Comparison of ENCODE assay signal across 12 cellular contexts in the genomic region with DNA sequence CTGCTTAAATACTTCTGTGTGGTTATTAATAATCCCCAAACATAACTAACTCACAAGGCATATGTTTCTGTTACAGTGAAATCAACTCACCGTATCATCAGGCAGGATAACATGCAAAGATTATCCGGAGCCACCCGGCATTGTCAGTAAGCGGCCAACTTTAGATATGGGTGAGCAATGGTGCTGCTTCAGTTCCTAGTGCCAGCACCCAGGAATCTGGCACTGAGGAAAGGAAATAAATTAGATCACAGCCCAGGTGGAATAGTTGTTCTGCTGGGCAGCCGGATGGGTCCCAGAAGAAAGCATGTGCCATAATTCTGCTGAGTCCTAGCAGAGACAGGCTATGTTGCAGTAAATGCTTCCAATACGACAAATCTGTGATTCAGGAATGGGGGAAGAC.
DNase-seq lines count a peak whose midpoint lies in the region; ATAC-seq and TF ChIP-seq lines count a peak whose summit lies in the region.
"Had no signal": no experiment of that assay in that cellular context is flagged by ENCODE, and none has a peak within 500 bp of the region (broad histone marks: within the 10 kb centered on the region; RNA-seq: fewer than 3 reads in every experiment).

No MANE protein-coding gene starts in this region.

- no peaks in the 10 kb centered on the region for H3K9me2 ChIP-seq in GM23338 (ENCODE audit: insufficient read depth)

- H3K9me3 Mint-ChIP-seq in GM23338: no peaks in the 10 kb centered on the region; the same call in 2 of the 3 replicates
- peaks cover 0 to 1% of the 10 kb centered on the region in 2 donors for H3K9me3 Mint-ChIP-seq in stimulated activated naive B cell treated with anti-CD40 and anti-IgM and Interleukin-4, amounts not matched to agents 10 μg/mL and 1 μg/mL and 100 μg/mL, for 72 hours

- no peaks in the 10 kb centered on the region for H4K20me1 ChIP-seq in GM23338 (replicated peaks; ENCODE audit: insufficient read depth)

- H3K27me3 ChIP-seq in GM23338 (ENCODE audit: insufficient read depth): no peaks in the 10 kb centered on the region
- no peaks in the 10 kb centered on the region for H3K27me3 ChIP-seq in parathyroid adenoma (ENCODE audit: control insufficient read depth, insufficient read depth, low read length)

- no peak overlapping the region for H3K9ac ChIP-seq in parathyroid adenoma

- H3K36me3 ChIP-seq in GM23338 (ENCODE audit: insufficient read depth) (no peaks in the 10 kb centered on the region), parathyroid adenoma (ENCODE audit: control insufficient read depth, insufficient read depth, low read length) (no peaks in the 10 kb centered on the region)
- H3K36me3 ChIP-seq: BE2C had no signal

- H3K4me1 Mint-ChIP-seq in GM23338: peaks cover 15% of the 10 kb centered on the region
- no peaks in the 10 kb centered on the region for H3K4me1 Mint-ChIP-seq in stimulated activated naive B cell treated with anti-CD40 and anti-IgM and Interleukin-4, amounts not matched to agents 10 μg/mL and 1 μg/mL and 100 μg/mL, for 72 hours
- H3K4me1 Mint-ChIP-seq: CD4-positive, alpha-beta memory T cell; IgD-negative memory B cell had no signal

- H3F3A ChIP-seq in GM23338 (replicated peaks; ENCODE audit: low read depth): no peaks in the 10 kb centered on the region

- H3K4me2 ChIP-seq in GM23338: no peak overlapping the region
- peak overlapping the region; percentile 20 for H3K4me2 ChIP-seq in parathyroid adenoma (ENCODE audit: low read length)
- H3K4me2 ChIP-seq: A549 had no signal

- no peak overlapping the region for H3K27ac ChIP-seq in GM23338 (ENCODE audit: low read depth)
- H3K27ac ChIP-seq in parathyroid adenoma: no peak overlapping the region
- H3K27ac ChIP-seq: A549, C4-2B had no signal

- TF ChIP-seq CTCF in GM23338 (conservative IDR thresholded peaks at IDR 0.05; ENCODE audit: low read depth in 2 of 2): no peak
- TF ChIP-seq CTCF in parathyroid adenoma (IDR thresholded peaks at IDR 0.05): no peak

- no peaks in the 10 kb centered on the region for H3K79me2 ChIP-seq in GM23338 (replicated peaks; ENCODE audit: insufficient read depth)
- no peaks in the 10 kb centered on the region for H3K79me2 ChIP-seq in parathyroid adenoma

- peaks cover 3% of the 10 kb centered on the region for H3K27me3 Mint-ChIP-seq in GM23338 (ENCODE audit: insufficient read depth, low read depth, poor library complexity)
- H3K27me3 Mint-ChIP-seq in stimulated activated naive B cell treated with anti-CD40 and anti-IgM and Interleukin-4, amounts not matched to agents 10 μg/mL and 1 μg/mL and 100 μg/mL, for 72 hours: no peaks in the 10 kb centered on the region
- H3K27me3 Mint-ChIP-seq: CD4-positive, alpha-beta memory T cell; IgD-negative memory B cell had no signal

- peak overlapping the region; percentile 44; the same call in 1 of the 2 replicates for H2AFZ ChIP-seq in GM23338
- H2AFZ ChIP-seq in parathyroid adenoma: no peak overlapping the region

- no peaks in the 10 kb centered on the region for H3K36me3 Mint-ChIP-seq in GM23338 (ENCODE audit: low read depth)
- no peaks in the 10 kb centered on the region for H3K36me3 Mint-ChIP-seq in stimulated activated naive B cell treated with anti-CD40 and anti-IgM and Interleukin-4, amounts not matched to agents 10 μg/mL and 1 μg/mL and 100 μg/mL, for 72 hours
- H3K36me3 Mint-ChIP-seq: CD4-positive, alpha-beta memory T cell; IgD-negative memory B cell had no signal

- H3K4me3 Mint-ChIP-seq in GM23338: no peak overlapping the region
- no peak overlapping the region for H3K4me3 Mint-ChIP-seq in stimulated activated naive B cell treated with anti-CD40 and anti-IgM and Interleukin-4, amounts not matched to agents 10 μg/mL and 1 μg/mL and 100 μg/mL, for 72 hours
- H3K4me3 Mint-ChIP-seq: CD4-positive, alpha-beta memory T cell had no signal

- in situ Hi-C loops in G401 (cut with HindIII; ENCODE audit: low sequenced_read_pairs): no loop called here

- no peaks in the 10 kb centered on the region for H3K9me3 ChIP-seq in parathyroid adenoma (ENCODE audit: control insufficient read depth, low read length)
- H3K9me3 ChIP-seq: A549, BE2C had no signal

- no peak for ATAC-seq in GM23338
- ATAC-seq in stimulated activated naive B cell treated with anti-CD40 and anti-IgM and Interleukin-4, amounts not matched to agents 10 μg/mL and 1 μg/mL and 100 μg/mL, for 72 hours (replicated peaks): no peak
- ATAC-seq: A549, HCT116 had no signal

- H3K4me1 ChIP-seq in GM23338 (ENCODE audit: insufficient read depth) (no peaks in the 10 kb centered on the region), parathyroid adenoma (no peaks in the 10 kb centered on the region)
- H3K4me1 ChIP-seq: A549, BE2C had no signal

- no peak overlapping the region for H3K27ac Mint-ChIP-seq in GM23338
- H3K27ac Mint-ChIP-seq in stimulated activated naive B cell treated with anti-CD40 and anti-IgM and Interleukin-4, amounts not matched to agents 10 μg/mL and 1 μg/mL and 100 μg/mL, for 72 hours: no peak overlapping the region
- H3K27ac Mint-ChIP-seq: CD4-positive, alpha-beta memory T cell; IgD-negative memory B cell had no signal

- peak; percentile 95 for DNase-seq in G401 (ENCODE audit: low spot score)
- no peak for DNase-seq in GM23338 (ENCODE audit: low spot score)
- peak; percentile 80 to 91 for DNase-seq in cerebellar nuclear complex (lab: John Stamatoyannopoulos, UW)
- DNase-seq in activated T-cell treated with anti-CD3 and anti-CD28 coated beads, Interleukin-2, amount 50 U/mL, for 48 hours: no peak
- no peak for DNase-seq in stimulated activated naive B cell treated with anti-CD40 and anti-IgM and Interleukin-4, amounts not matched to agents 10 μg/mL and 1 μg/mL and 100 μg/mL, for 72 hours
- DNase-seq: BE2C; CD4-positive, alpha-beta memory T cell had no signal

- no peak overlapping the region for H3K4me3 ChIP-seq in GM23338
- no peak overlapping the region for H3K4me3 ChIP-seq in parathyroid adenoma (ENCODE audit: low read depth, low read length)
- H3K4me3 ChIP-seq: A549 had no signal

TF ChIP-seq in GM23338, 12 proteins besides CTCF, POLR2A, EP300 and RAD21 (continues in another document):
- TF ChIP-seq JUNB (IDR thresholded peaks at IDR 0.05; ENCODE audit: unreplicated experiment) (no peak), STAT1 (IDR thresholded peaks at IDR 0.05; ENCODE audit: unreplicated experiment) (no peak), NANOG (IDR thresholded peaks at IDR 0.05; ENCODE audit: borderline replicate concordance) (no peak), CREB1 (CRISPR knock-in tag; IDR thresholded peaks at IDR 0.05; ENCODE audit: low read depth) (no peak), POLR2AphosphoS5 (IDR thresholded peaks at IDR 0.05; ENCODE audit: low read depth) (no peak), ZNF114 (CRISPR knock-in tag; IDR thresholded peaks at IDR 0.05) (no peak)
- TF ChIP-seq, protein P1, sequence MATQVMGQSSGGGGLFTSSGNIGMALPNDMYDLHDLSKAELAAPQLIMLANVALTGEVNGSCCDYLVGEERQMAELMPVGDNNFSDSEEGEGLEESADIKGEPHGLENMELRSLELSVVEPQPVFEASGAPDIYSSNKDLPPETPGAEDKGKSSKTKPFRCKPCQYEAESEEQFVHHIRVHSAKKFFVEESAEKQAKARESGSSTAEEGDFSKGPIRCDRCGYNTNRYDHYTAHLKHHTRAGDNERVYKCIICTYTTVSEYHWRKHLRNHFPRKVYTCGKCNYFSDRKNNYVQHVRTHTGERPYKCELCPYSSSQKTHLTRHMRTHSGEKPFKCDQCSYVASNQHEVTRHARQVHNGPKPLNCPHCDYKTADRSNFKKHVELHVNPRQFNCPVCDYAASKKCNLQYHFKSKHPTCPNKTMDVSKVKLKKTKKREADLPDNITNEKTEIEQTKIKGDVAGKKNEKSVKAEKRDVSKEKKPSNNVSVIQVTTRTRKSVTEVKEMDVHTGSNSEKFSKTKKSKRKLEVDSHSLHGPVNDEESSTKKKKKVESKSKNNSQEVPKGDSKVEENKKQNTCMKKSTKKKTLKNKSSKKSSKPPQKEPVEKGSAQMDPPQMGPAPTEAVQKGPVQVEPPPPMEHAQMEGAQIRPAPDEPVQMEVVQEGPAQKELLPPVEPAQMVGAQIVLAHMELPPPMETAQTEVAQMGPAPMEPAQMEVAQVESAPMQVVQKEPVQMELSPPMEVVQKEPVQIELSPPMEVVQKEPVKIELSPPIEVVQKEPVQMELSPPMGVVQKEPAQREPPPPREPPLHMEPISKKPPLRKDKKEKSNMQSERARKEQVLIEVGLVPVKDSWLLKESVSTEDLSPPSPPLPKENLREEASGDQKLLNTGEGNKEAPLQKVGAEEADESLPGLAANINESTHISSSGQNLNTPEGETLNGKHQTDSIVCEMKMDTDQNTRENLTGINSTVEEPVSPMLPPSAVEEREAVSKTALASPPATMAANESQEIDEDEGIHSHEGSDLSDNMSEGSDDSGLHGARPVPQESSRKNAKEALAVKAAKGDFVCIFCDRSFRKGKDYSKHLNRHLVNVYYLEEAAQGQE (IDR thresholded peaks at IDR 0.05; ENCODE audit: unreplicated experiment): no peak

Comparison
In these comparisons a context has a peak if more than half of its experiments do, and no peak if none do; other contexts are left out.
1. DNase-seq: peak in G401 (single experiment) and cerebellar nuclear complex (2 of 2); none in GM23338 (single experiment), activated T-cell treated with anti-CD3 and anti-CD28 coated beads, Interleukin-2, amount 50 U/mL, for 48 hours (0 of 2) and stimulated activated naive B cell treated with anti-CD40 and anti-IgM and Interleukin-4, amounts not matched to agents 10 μg/mL and 1 μg/mL and 100 μg/mL, for 72 hours (single experiment).